24 cellular contexts compared by ENCODE assay signal in genomic region chr1:212690816-212691403, GRCh38. TPM values are rescaled to one million over a fixed set of nuclear protein-coding genes. Genes with fewer than 3 reads are reported as not detected.
DNase-seq lines count a peak whose midpoint lies in the region; ATAC-seq, FAIRE-seq and TF ChIP-seq lines count a peak whose summit lies in the region.
"Had no signal": no experiment of that assay in that cellular context is flagged by ENCODE, and none has a peak within 500 bp of the region (broad histone marks: within the 10 kb centered on the region; RNA-seq: fewer than 3 reads in every experiment).

No MANE protein-coding gene starts in this region.

- no peak overlapping the region for H3K4me2 ChIP-seq in GM12878 (ENCODE audit: control insufficient read depth, insufficient read depth)
- H3K4me2 ChIP-seq: BLaER1 had no signal

- no peaks in the 10 kb centered on the region for H3K27me3 ChIP-seq in GM12878 (replicated peaks in 1 of 2; ENCODE audit: control insufficient read depth in 2 of 2, insufficient read depth in 2 of 2, low read length in 1 of 2)
- H3K27me3 ChIP-seq: BLaER1 had no signal

- DNase-seq in activated CD8-positive, alpha-beta memory T cell treated with anti-CD3 and anti-CD28 coated beads for 24 hours: peak; percentile 42
- DNase-seq in activated CD8-positive, alpha-beta memory T cell treated with anti-CD3 and anti-CD28 coated beads, Interleukin-2, amount 50 U/mL, for 4 hours: no peak
- DNase-seq in activated CD4-positive, alpha-beta memory T cell treated with anti-CD3 and anti-CD28 coated beads for 36 hours: no peak
- no peak for DNase-seq in GM12878 (ENCODE audit: low read depth, low spot score)
- peak; percentile 49 for DNase-seq in osteocyte (ENCODE audit: extremely low spot score, unreplicated experiment)
- no peak for DNase-seq in GM19239 (ENCODE audit: insufficient read length, low spot score)
- DNase-seq in NCI-H1092 treated with DMSO at 0.1 percent for 48 hours (lab: John Stamatoyannopoulos, UW): no peak
- no peak for DNase-seq in inferior parietal cortex (ENCODE audit: extremely low spot score)
- DNase-seq: CD4-positive, alpha-beta T cell; H9; HFFc6; Kasumi-1; NCI-H1105; NCI-H1436 treated with DMSO at 0.1 percent for 48 hours; NCI-H1930; NCI-H2107; NCI-H446; NCI-H524 treated with DMSO at 0.1 percent for 48 hours; NCI-H774; PC-3 had no signal

- H3K36me3 ChIP-seq in GM12878 (ENCODE audit: control insufficient read depth in 2 of 2, insufficient read depth in 2 of 2, low read length in 1 of 2): peaks cover 0 to 2% of the 10 kb centered on the region in 2 experiments; a peak in 1 of 4 replicates

- H3K9me3 Mint-ChIP-seq in activated CD4-positive, alpha-beta memory T cell treated with anti-CD3 and anti-CD28 coated beads for 36 hours: no peaks in the 10 kb centered on the region
- no peaks in the 10 kb centered on the region for H3K9me3 Mint-ChIP-seq in osteocyte (ENCODE audit: unreplicated experiment)
- H3K9me3 Mint-ChIP-seq: CD4-positive, alpha-beta T cell; GM23338; H9; HFFc6 had no signal

- in situ Hi-C loops in GM12878 (cut with MboI): no loop called here

- no peak for TF ChIP-seq POLR2A in GM12878 (IDR thresholded peaks at IDR 0.05; ENCODE audit: low read depth, low read length)

- TF ChIP-seq EP300 in GM12878 (IDR thresholded peaks at IDR 0.05; ENCODE audit: borderline replicate concordance in 1 of 2, control insufficient read depth in 1 of 2, low read depth in 2 of 2, low read length in 2 of 2): no peak

- no peak for TF ChIP-seq RAD21 in GM12878 (IDR thresholded peaks at IDR 0.05; ENCODE audit: insufficient read depth, low read depth, low read length)

- no TSS peak for BruUV-seq in GM12878 (replicated peaks; lab: Mats Ljungman, UMichigan)

- peaks cover 2% of the 10 kb centered on the region for H3K27me3 Mint-ChIP-seq in activated CD4-positive, alpha-beta memory T cell treated with anti-CD3 and anti-CD28 coated beads for 36 hours
- no peaks in the 10 kb centered on the region for H3K27me3 Mint-ChIP-seq in osteocyte (ENCODE audit: unreplicated experiment)
- H3K27me3 Mint-ChIP-seq: CD4-positive, alpha-beta T cell had no signal

- no peak overlapping the region for H3K4me3 ChIP-seq in GM12878
- H3K4me3 ChIP-seq: BLaER1, GM23338 had no signal

- ATAC-seq in GM12878: peak; percentile 4
- ATAC-seq: PC-3 had no signal

- H3K27ac ChIP-seq in GM12878 (ENCODE audit: control insufficient read depth, insufficient read depth): no peak overlapping the region
- H3K27ac ChIP-seq: BLaER1 had no signal

- SMC1A ChIA-PET in GM12878 (lab: Charles Lee; ENCODE audit: uncharacterized antibody, unreplicated experiment): interaction anchor here (0.7 to 3.2 kb wide), 7 partner anchors 11 to 290 kb away, joined by 3 to 17 read pairs (median 5); no protein-coding TSS in a partner anchor

- peaks cover 6% of the 10 kb centered on the region for H3K4me1 ChIP-seq in GM12878 (ENCODE audit: control insufficient read depth, insufficient read depth, low read length)

- no peaks in the 10 kb centered on the region for H4K20me1 ChIP-seq in GM12878 (ENCODE audit: control insufficient read depth, insufficient read depth)
- H4K20me1 ChIP-seq: BLaER1 had no signal

- POLR2A ChIA-PET in activated CD4-positive, alpha-beta memory T cell treated with anti-CD3 and anti-CD28 coated beads for 36 hours (lab: Charles Lee): interaction anchor here (0.9 kb wide), 1 partner anchor 39 kb away, joined by 3 read pairs; no protein-coding TSS in a partner anchor
- POLR2A ChIA-PET in GM12878 (lab: Charles Lee): interaction anchor here (1.3 to 1.8 kb wide), 3 partner anchors 13 to 101 kb away, joined by 4 to 8 read pairs (median 7); partner anchors contain the start of genes ATF3, NSL1 and TATDN3

- CTCF ChIA-PET in activated CD4-positive, alpha-beta memory T cell treated with anti-CD3 and anti-CD28 coated beads for 36 hours (lab: Charles Lee): interaction anchor here (0.6 to 1.0 kb wide), 4 partner anchors 11 to 26 kb away, joined by 3 to 4 read pairs (median 3); no protein-coding TSS in a partner anchor
- CTCF ChIA-PET in GM12878 (lab: Yijun Ruan, JAX): interaction anchor here (0.7 to 4.7 kb wide), 7 partner anchors 13 to 299 kb away, joined by 3 to 16 read pairs (median 5); no protein-coding TSS in a partner anchor

- no peak for FAIRE-seq in GM12878 (lab: Jason Lieb, UNC)
- no peak for FAIRE-seq in GM19239 (lab: Jason Lieb, UNC)
- FAIRE-seq: D721Med, HepG2 had no signal

- TF ChIP-seq CTCF in GM12878 (IDR thresholded peaks at IDR 0.05 in 2 of 3, conservative IDR thresholded peaks at IDR 0.05 in 1 of 3; ENCODE audit: control insufficient read depth in 2 of 3, extremely low read depth in 1 of 3, insufficient read depth in 1 of 3, low read depth in 3 of 3, low read length in 3 of 3) (no peak), osteocyte (IDR thresholded peaks at IDR 0.05) (no peak)

- H3K79me2 ChIP-seq in GM12878 (ENCODE audit: control insufficient read depth, insufficient read depth, low read length): no peaks in the 10 kb centered on the region

- H3K9ac ChIP-seq in GM12878 (ENCODE audit: control insufficient read depth, insufficient read depth, low read length): no peak overlapping the region
- H3K9ac ChIP-seq: BLaER1 had no signal

- H3K9me3 ChIP-seq in GM12878 (replicated peaks; ENCODE audit: control insufficient read depth, insufficient read depth, low read length): no peaks in the 10 kb centered on the region
- H3K9me3 ChIP-seq: BLaER1 had no signal

- RAD21 ChIA-PET in GM12878 (lab: Charles Lee; ENCODE audit: unreplicated experiment): interaction anchor here (1.0 to 2.0 kb wide), 4 partner anchors 12 to 26 kb away, joined by 3 to 9 read pairs (median 6); no protein-coding TSS in a partner anchor

- H3K36me3 Mint-ChIP-seq in activated CD4-positive, alpha-beta memory T cell treated with anti-CD3 and anti-CD28 coated beads for 36 hours: peaks cover 62% of the 10 kb centered on the region
- H3K36me3 Mint-ChIP-seq in osteocyte (ENCODE audit: unreplicated experiment): peaks cover 2% of the 10 kb centered on the region

- intact Hi-C loops in activated CD4-positive, alpha-beta memory T cell treated with anti-CD3 and anti-CD28 coated beads for 36 hours (cut with micrococcal nuclease): loop anchor here (1.0 kb wide), 3 partner anchors 8 to 13 kb away; partner anchors contain the start of gene BATF3
- intact Hi-C loops in GM12878 (cut with micrococcal nuclease; ENCODE audit: unreplicated experiment): no loop called here

- peak overlapping the region; percentile 30 for H3K4me3 Mint-ChIP-seq in activated CD4-positive, alpha-beta memory T cell treated with anti-CD3 and anti-CD28 coated beads for 36 hours
- H3K4me3 Mint-ChIP-seq in osteocyte (ENCODE audit: unreplicated experiment): no peak overlapping the region
- H3K4me3 Mint-ChIP-seq: CD4-positive, alpha-beta T cell; GM23338; H9; HFFc6 had no signal

- WGBS in GM12878 (ENCODE audit: insufficient coverage, insufficient replicate concordance, low lambda C conversion rate, missing lambda C conversion rate): 100% methylated on average over 4 of the region's 4 CpGs

- H3K27ac Mint-ChIP-seq in activated CD4-positive, alpha-beta memory T cell treated with anti-CD3 and anti-CD28 coated beads for 36 hours: peak overlapping the region; percentile 69
- H3K27ac Mint-ChIP-seq in osteocyte (ENCODE audit: unreplicated experiment): no peak overlapping the region
- H3K27ac Mint-ChIP-seq: CD4-positive, alpha-beta T cell; GM23338; H9; HFFc6 had no signal

- H2AFZ ChIP-seq in GM12878 (ENCODE audit: control insufficient read depth, low read depth, low read length): no peak overlapping the region
- H2AFZ ChIP-seq: GM23338 had no signal

- peaks cover 42% of the 10 kb centered on the region for H3K4me1 Mint-ChIP-seq in activated CD4-positive, alpha-beta memory T cell treated with anti-CD3 and anti-CD28 coated beads for 36 hours (ENCODE audit: low read depth)
- H3K4me1 Mint-ChIP-seq in osteocyte (ENCODE audit: unreplicated experiment): no peaks in the 10 kb centered on the region

TF ChIP-seq in GM12878, 131 proteins besides CTCF, POLR2A, EP300 and RAD21 (continues in another document):
- TF ChIP-seq PAX5 (IDR thresholded peaks at IDR 0.05; ENCODE audit: borderline replicate concordance, low read depth, low read length): no peak
- TF ChIP-seq IRF3 (IDR thresholded peaks at IDR 0.05): no peak
- TF ChIP-seq CBFB (IDR thresholded peaks at IDR 0.05; ENCODE audit: low read depth): no peak
- TF ChIP-seq RAD51 (IDR thresholded peaks at IDR 0.05): no peak
- no peak for TF ChIP-seq SMAD5 (IDR thresholded peaks at IDR 0.05; ENCODE audit: low read depth)
- no peak for TF ChIP-seq NFXL1 (IDR thresholded peaks at IDR 0.05; ENCODE audit: borderline replicate concordance)
- no peak for TF ChIP-seq TCF3 (IDR thresholded peaks at IDR 0.05; ENCODE audit: borderline replicate concordance, insufficient read depth, low read depth, low read length)

RNA-seq across cellular contexts. Expression of gene BATF3, which starts 8.7 kb away (rescaled TPM):
- total RNA-seq in activated CD4-positive, alpha-beta memory T cell treated with anti-CD3 and anti-CD28 coated beads for 36 hours: 100 to 1,000 TPM; 314 to 320 TPM
- 10.3 and 10.7 TPM in 2 replicates for total RNA-seq in GM12878 (2013; cell fraction: nucleolus; rRNA removed)
- total RNA-seq in GM12878 (2014; rRNA removed) (41.9 and 50.4 TPM in 2 replicates), GM12878 (2014; rRNA removed; fragmentation: Illumina TruSeq; extraction: Trizol) (28.7 and 30.6 TPM in 2 replicates), GM12878 (2021) (44.9 and 47.5 TPM in 2 replicates), osteocyte (0.56 and 0.71 TPM in 2 replicates)
- polyA plus RNA-seq in GM12878 (2011; ENCODE audit: low read depth): 9.6 TPM
- polyA plus RNA-seq in GM12878 (2011; rRNA removed) (15.1 and 25.6 TPM in 2 replicates), GM12878 (2014; fragmentation: Illumina TruSeq; extraction: Trizol) (7.6 and 31.1 TPM in 2 replicates), GM12878 (2014; fragmentation: Nextera tagmentation; extraction: Ambion mirVana) (10 to 100 TPM; 11.1 to 12.3 TPM), GM12878 (2014; rRNA removed) (56.7 and 56.8 TPM in 2 replicates), GM12878 (2016; fragmentation: Nextera tagmentation; extraction: Ambion mirVana) (10 to 100 TPM; 20.4 to 33.2 TPM)
- 31.7 and 44.5 TPM in 2 replicates for polyA plus RNA-seq in GM12878 (2011; cell fraction: cytosol; rRNA removed)
- 26.0 and 28.6 TPM in 2 replicates for polyA plus RNA-seq in GM12878 (2011; cell fraction: nucleus; rRNA removed)
- polyA plus RNA-seq in GM12878 (2012): 7.8 and 9.7 TPM in 2 replicates
- polyA minus RNA-seq in GM12878 (2011; rRNA and poly(A)+ RNA removed): 5.7 and 9.1 TPM in 2 replicates
- 4.2 and 4.8 TPM in 2 replicates for polyA minus RNA-seq in GM12878 (2011; cell fraction: cytosol; rRNA and poly(A)+ RNA removed)
- 4.2 and 5.8 TPM in 2 replicates for polyA minus RNA-seq in GM12878 (2011; cell fraction: nucleus; rRNA and poly(A)+ RNA removed)
- total RNA-seq: HepG2 had no signal

Comparison
In these comparisons a context has a peak if more than half of its experiments do, and no peak if none do; other contexts are left out.
1. DNase-seq: peak in activated CD8-positive, alpha-beta memory T cell treated with anti-CD3 and anti-CD28 coated beads for 24 hours (single experiment) and osteocyte (single experiment); none in activated CD8-positive, alpha-beta memory T cell treated with anti-CD3 and anti-CD28 coated beads, Interleukin-2, amount 50 U/mL, for 4 hours (single experiment), activated CD4-positive, alpha-beta memory T cell treated with anti-CD3 and anti-CD28 coated beads for 36 hours (single experiment), GM12878 (single experiment), GM19239 (single experiment), NCI-H1092 treated with DMSO at 0.1 percent for 48 hours (single experiment) and inferior parietal cortex (single experiment).